7 cellular contexts compared by ENCODE assay signal in the genomic region with DNA sequence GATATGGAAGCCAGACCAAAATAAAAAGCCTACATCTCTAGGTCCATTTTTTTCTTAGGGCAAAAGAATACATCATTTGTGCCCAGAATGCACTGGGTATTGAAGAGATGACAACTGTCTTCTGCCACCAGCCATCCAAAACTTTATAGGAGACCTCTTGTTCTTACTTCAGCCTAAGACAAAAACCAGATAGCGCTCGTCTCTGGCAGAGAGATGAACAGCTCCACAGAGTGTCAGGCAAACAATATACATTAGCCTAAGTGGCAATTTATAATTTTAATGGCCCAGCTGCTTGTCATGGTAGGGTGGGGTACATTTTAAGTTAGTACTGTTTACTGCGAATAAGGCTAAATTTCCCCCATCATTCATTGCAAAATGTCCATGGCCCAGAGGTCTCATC.
"Had no signal": no experiment of that assay in that cellular context is flagged by ENCODE, and none has a peak within 500 bp of the region (broad histone marks: within the 10 kb centered on the region; RNA-seq: fewer than 3 reads in every experiment).

No MANE protein-coding gene starts in this region.

- H3K4me3 Mint-ChIP-seq: GM23338, H9, HFFc6 had no signal

- DNase-seq: GM23248, GOT3, H7, H9, HCEC 1CT, HFFc6 had no signal

- H3K27ac Mint-ChIP-seq: GM23338, HFFc6 had no signal

- H3K9me3 Mint-ChIP-seq: GM23338, H9, HFFc6 had no signal
